ENCODE assay signal across 10 cellular contexts in genomic region chr7:134593530-134594392, GRCh38. TPM values are rescaled to one million over a fixed set of nuclear protein-coding genes. Genes with fewer than 3 reads are reported as not detected.
DNase-seq lines count a peak whose midpoint lies in the region; ATAC-seq, FAIRE-seq and TF ChIP-seq lines count a peak whose summit lies in the region.
"Had no signal": no experiment of that assay in that cellular context is flagged by ENCODE, and none has a peak within 500 bp of the region (broad histone marks: within the 10 kb centered on the region; RNA-seq: fewer than 3 reads in every experiment).

No MANE protein-coding gene starts in this region.

- H3K36me3 ChIP-seq in breast epithelium (no peaks in the 10 kb centered on the region), kidney (ENCODE audit: control insufficient read depth in 1 of 2, insufficient read depth in 2 of 2, low read length in 2 of 2) (no peaks in the 10 kb centered on the region), stomach smooth muscle (ENCODE audit: control insufficient read depth in 2 of 2, insufficient read depth in 2 of 2, low read length in 2 of 2) (no peaks in the 10 kb centered on the region)

- TF ChIP-seq POLR2A in breast epithelium (IDR thresholded peaks at IDR 0.05), result no peak

- ATAC-seq in HG02798 (IDR thresholded peaks at IDR 0.05; ENCODE audit: poor library complexity, unreplicated experiment), result no peak

- H3K9ac ChIP-seq in kidney (ENCODE audit: low read length in 2 of 2), result no peak overlapping the region
- no peak overlapping the region for H3K9ac ChIP-seq in stomach smooth muscle (ENCODE audit: low read length in 2 of 2)

- intact Hi-C loops in breast epithelium (cut with DNase I; ENCODE audit: low total_unique reads) (no loop called here), kidney (cut with DNase I) (no loop called here)

- H3K27me3 Mint-ChIP-seq in HFFc6 (ENCODE audit: insufficient read depth), result no peaks in the 10 kb centered on the region

- peak overlapping the region; percentile 83 to 88 for H3K27ac ChIP-seq in breast epithelium
- peak overlapping the region; percentile 61 to 89 for H3K27ac ChIP-seq in kidney (ENCODE audit: low read depth in 2 of 2, low read length in 2 of 2)
- peak overlapping the region; percentile 73 for H3K27ac ChIP-seq in stomach smooth muscle (ENCODE audit: low read length)

- H3K4me3 ChIP-seq in breast epithelium (no peak overlapping the region), kidney (ENCODE audit: low read length in 2 of 2) (no peak overlapping the region), stomach smooth muscle (ENCODE audit: low read length in 2 of 2) (no peak overlapping the region)

- DNase-seq in HFFc6 (peak; percentile 96), breast epithelium (ENCODE audit: low spot score in 2 of 2) (peak; percentile 54 to 60), kidney (peak; percentile 77), NCI-H1436 (lab: John Stamatoyannopoulos, UW) (no peak), T-helper 9 cell (no peak), SKM-1 (lab: John Stamatoyannopoulos, UW; ENCODE audit: unreplicated experiment) (no peak)

- H3K9me3 Mint-ChIP-seq in HFFc6, result peaks cover 14% of the 10 kb centered on the region

- H3K4me1 ChIP-seq in breast epithelium, result no peaks in the 10 kb centered on the region
- peaks cover 9 to 10% of the 10 kb centered on the region in 2 donors for H3K4me1 ChIP-seq in kidney (ENCODE audit: control insufficient read depth in 1 of 2, insufficient read depth in 1 of 2, low read depth in 1 of 2, low read length in 2 of 2)
- H3K4me1 ChIP-seq in stomach smooth muscle (ENCODE audit: control insufficient read depth, insufficient read depth, low read length), result peaks cover 11% of the 10 kb centered on the region

- H3K4me1 Mint-ChIP-seq in HFFc6 (ENCODE audit: low read depth), result peaks cover 54% of the 10 kb centered on the region

- H3K9me3 ChIP-seq in breast epithelium, result peaks cover 0 to 5% of the 10 kb centered on the region in 2 donors
- no peaks in the 10 kb centered on the region for H3K9me3 ChIP-seq in kidney (ENCODE audit: control insufficient read depth in 1 of 2, low read length in 2 of 2)
- H3K9me3 ChIP-seq in stomach smooth muscle (ENCODE audit: control insufficient read depth in 2 of 2, low read length in 2 of 2), result no peaks in the 10 kb centered on the region

- H3K27me3 ChIP-seq in breast epithelium (no peaks in the 10 kb centered on the region), stomach smooth muscle (ENCODE audit: control insufficient read depth in 1 of 2, insufficient read depth in 2 of 2, low read length in 2 of 2) (no peaks in the 10 kb centered on the region)

- H3K36me3 Mint-ChIP-seq in HFFc6 (ENCODE audit: low read depth), result peaks cover 19% of the 10 kb centered on the region

- H3K4me3 Mint-ChIP-seq in HFFc6, result no peak overlapping the region; the same call in none of the 2 replicates

- FAIRE-seq in kidney (lab: Jason Lieb, UNC), result peak; percentile 33
- FAIRE-seq: H1 had no signal

- no peak for TF ChIP-seq CTCF in HFFc6 (IDR thresholded peaks at IDR 0.05)
- no peak for TF ChIP-seq CTCF in breast epithelium (IDR thresholded peaks at IDR 0.05)
- TF ChIP-seq CTCF in kidney (IDR thresholded peaks at IDR 0.05; ENCODE audit: borderline replicate concordance, extremely low read depth, insufficient read depth), result no peak

- H3K27ac Mint-ChIP-seq in HFFc6, result peak overlapping the region; percentile 99

RNA-seq across cellular contexts. Expression of gene AKR1B15, which starts 44.9 kb away (rescaled TPM):
- not detected for total RNA-seq in HFFc6 (2021; fragmentation: NEBNext Ultra II Directional; extraction: Animal tissue kit (Norgen Biotek cat#: 25700))
- total RNA-seq in breast epithelium (1 to 10 TPM in 2 of 3 donors, under 1 TPM in 1; 0.33 to 5.6 (median 3.5) TPM), kidney (not detected)
- not detected for polyA plus RNA-seq in kidney (ENCODE audit: insufficient read depth, low read depth, low replicate concordance)
- total RNA-seq: activated CD8-positive, alpha-beta memory T cell treated with anti-CD3 and anti-CD28 coated beads for 36 hours had no signal

RNA-seq across cellular contexts. Expression of gene BPGM, which starts 52.9 kb away (rescaled TPM):
- total RNA-seq in HFFc6 (2021; fragmentation: NEBNext Ultra II Directional; extraction: Animal tissue kit (Norgen Biotek cat#: 25700)), result 10 to 100 TPM; 34.4 to 57.3 (median 39.3) TPM
- 10 to 100 TPM; 12.3 to 18.7 (median 16.4) TPM for total RNA-seq in breast epithelium
- 21.2 TPM for total RNA-seq in kidney
- polyA plus RNA-seq in kidney (ENCODE audit: insufficient read depth, low read depth, low replicate concordance), result 53.5 TPM

Comparison
In these comparisons a context has a peak if more than half of its experiments do, and no peak if none do; other contexts are left out.
1. DNase-seq: peak in HFFc6 (single experiment), breast epithelium (2 of 2) and kidney (single experiment); none in NCI-H1436 (single experiment), T-helper 9 cell (single experiment) and SKM-1 (single experiment).
2. Peak in every context shown above with its lines, with median percentiles within 50 percentile points of each other: H3K27ac ChIP-seq.